1 cellular context compared by ENCODE assay signal in the genomic region with DNA sequence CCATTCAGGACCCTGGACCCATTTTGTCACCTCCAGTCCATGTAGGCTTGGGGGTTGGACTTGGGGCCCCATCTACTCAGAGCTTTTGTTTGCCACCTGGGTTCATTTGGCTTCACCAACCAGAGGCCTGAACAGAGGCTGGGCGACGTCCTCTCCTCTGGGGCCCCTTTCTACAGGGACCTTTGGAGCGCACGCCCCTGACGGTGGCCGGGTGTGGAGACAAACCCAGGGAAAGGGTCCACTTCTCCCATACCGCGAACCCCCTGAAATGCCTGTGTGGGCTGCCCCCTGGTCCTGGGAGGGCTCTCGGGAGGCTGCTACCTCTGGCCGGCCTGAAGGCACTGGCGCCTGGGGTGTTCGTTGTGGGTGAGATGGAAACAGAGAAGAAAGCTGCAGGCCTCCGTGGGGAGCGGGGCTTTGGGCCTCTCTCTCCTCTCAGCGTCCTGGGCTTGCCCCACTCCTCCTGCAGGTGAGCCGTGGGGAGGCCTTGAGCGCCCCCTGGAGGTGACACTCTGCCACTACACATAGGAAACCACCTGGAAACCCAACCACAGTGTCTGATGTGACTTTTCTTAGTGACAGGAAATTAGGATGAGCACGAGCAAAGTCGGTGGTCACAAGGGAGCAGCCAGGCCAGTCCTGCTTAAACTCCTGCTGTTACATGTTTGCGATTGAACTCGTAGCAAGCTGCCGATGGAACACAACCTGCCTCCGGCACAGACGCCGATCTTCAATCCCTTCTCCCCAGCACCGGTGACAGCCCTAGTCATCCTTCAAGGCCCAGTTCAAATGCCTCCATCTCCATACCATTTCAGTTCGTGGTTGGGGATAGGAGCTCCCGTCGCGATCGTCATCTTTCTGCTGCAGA.
TF ChIP-seq lines count a peak whose summit lies in the region.

No MANE protein-coding gene starts in this region.

TF ChIP-seq in HepG2, 621 proteins besides CTCF, POLR2A, EP300 and RAD21 (continued from another document and continues in another):
- TF ChIP-seq, protein P1, sequence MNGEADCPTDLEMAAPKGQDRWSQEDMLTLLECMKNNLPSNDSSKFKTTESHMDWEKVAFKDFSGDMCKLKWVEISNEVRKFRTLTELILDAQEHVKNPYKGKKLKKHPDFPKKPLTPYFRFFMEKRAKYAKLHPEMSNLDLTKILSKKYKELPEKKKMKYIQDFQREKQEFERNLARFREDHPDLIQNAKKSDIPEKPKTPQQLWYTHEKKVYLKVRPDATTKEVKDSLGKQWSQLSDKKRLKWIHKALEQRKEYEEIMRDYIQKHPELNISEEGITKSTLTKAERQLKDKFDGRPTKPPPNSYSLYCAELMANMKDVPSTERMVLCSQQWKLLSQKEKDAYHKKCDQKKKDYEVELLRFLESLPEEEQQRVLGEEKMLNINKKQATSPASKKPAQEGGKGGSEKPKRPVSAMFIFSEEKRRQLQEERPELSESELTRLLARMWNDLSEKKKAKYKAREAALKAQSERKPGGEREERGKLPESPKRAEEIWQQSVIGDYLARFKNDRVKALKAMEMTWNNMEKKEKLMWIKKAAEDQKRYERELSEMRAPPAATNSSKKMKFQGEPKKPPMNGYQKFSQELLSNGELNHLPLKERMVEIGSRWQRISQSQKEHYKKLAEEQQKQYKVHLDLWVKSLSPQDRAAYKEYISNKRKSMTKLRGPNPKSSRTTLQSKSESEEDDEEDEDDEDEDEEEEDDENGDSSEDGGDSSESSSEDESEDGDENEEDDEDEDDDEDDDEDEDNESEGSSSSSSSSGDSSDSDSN (CRISPR knock-in tag; IDR thresholded peaks at IDR 0.05): peak; percentile 29; the same call in 1 of the 2 replicates
- TF ChIP-seq SP4 (CRISPR knock-in tag; IDR thresholded peaks at IDR 0.05): 0 out of 2 replicates have a peak, but pooled peaks have one; percentile 17
- no peak for TF ChIP-seq ELF1 (CRISPR knock-in tag; IDR thresholded peaks at IDR 0.05)
- TF ChIP-seq KDM6A (CRISPR knock-in tag; IDR thresholded peaks at IDR 0.05; ENCODE audit: low read depth): no peak
- TF ChIP-seq, protein P2, sequence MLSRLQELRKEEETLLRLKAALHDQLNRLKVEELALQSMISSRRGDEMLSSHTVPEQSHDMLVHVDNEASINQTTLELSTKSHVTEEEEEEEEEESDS (CRISPR knock-in tag; IDR thresholded peaks at IDR 0.05; ENCODE audit: borderline replicate concordance): no peak; the same call in 1 of the 2 replicates
- no peak for TF ChIP-seq ZNF598 (CRISPR knock-in tag; IDR thresholded peaks at IDR 0.05; ENCODE audit: borderline replicate concordance)
- no peak for TF ChIP-seq POLR2AphosphoS2 (IDR thresholded peaks at IDR 0.05; ENCODE audit: low read depth, low read length)
- no peak for TF ChIP-seq ZNF383 (CRISPR knock-in tag; IDR thresholded peaks at IDR 0.05; ENCODE audit: borderline replicate concordance)
- TF ChIP-seq NFRKB (IDR thresholded peaks at IDR 0.05): no peak
- TF ChIP-seq ZNF30 (CRISPR knock-in tag; IDR thresholded peaks at IDR 0.05): no peak
- 0 out of 2 replicates have a peak, but pooled peaks have one; percentile 40 for TF ChIP-seq ZNF572 (CRISPR knock-in tag; IDR thresholded peaks at IDR 0.05)
- TF ChIP-seq CENPX (CRISPR knock-in tag; IDR thresholded peaks at IDR 0.05): no peak
- peak; percentile 20; the same call in 1 of the 2 replicates for TF ChIP-seq ZSCAN9 (CRISPR knock-in tag; IDR thresholded peaks at IDR 0.05; ENCODE audit: borderline replicate concordance)
- TF ChIP-seq TCF12 (IDR thresholded peaks at IDR 0.05): no peak
- TF ChIP-seq TCF12 (CRISPR knock-in tag; IDR thresholded peaks at IDR 0.05): 0 out of 2 replicates have a peak, but pooled peaks have one; percentile 48
- 0 out of 2 replicates have a peak, but pooled peaks have one; percentile 19 for TF ChIP-seq ZNF329 (CRISPR knock-in tag; IDR thresholded peaks at IDR 0.05; ENCODE audit: low read depth)
- TF ChIP-seq ATF7-NPFF (CRISPR knock-in tag; IDR thresholded peaks at IDR 0.05; ENCODE audit: low read depth): no peak
- TF ChIP-seq SOX13 (IDR thresholded peaks at IDR 0.05): no peak
- peak in 1 of 2 experiments; percentile 10; a peak in 1 of 4 replicates for TF ChIP-seq SOX13 (CRISPR knock-in tag; conservative IDR thresholded peaks at IDR 0.05 in 1 of 2, IDR thresholded peaks at IDR 0.05 in 1 of 2)
- no peak for TF ChIP-seq LCORL (IDR thresholded peaks at IDR 0.05)
- peak; percentile 24; the same call in 1 of the 2 replicates for TF ChIP-seq LCORL (CRISPR knock-in tag; IDR thresholded peaks at IDR 0.05)
- 0 out of 2 replicates have a peak, but pooled peaks have one; percentile 29 for TF ChIP-seq BHLHE40 (IDR thresholded peaks at IDR 0.05; ENCODE audit: low read length)
- peak; percentile 83 for TF ChIP-seq ZNF605 (CRISPR knock-in tag; IDR thresholded peaks at IDR 0.05)
- no peak; the same call in 1 of the 2 replicates for TF ChIP-seq FOXK1 (CRISPR knock-in tag; IDR thresholded peaks at IDR 0.05; ENCODE audit: borderline replicate concordance, low read depth)
- TF ChIP-seq ZNF292 (CRISPR knock-in tag; IDR thresholded peaks at IDR 0.05; ENCODE audit: borderline replicate concordance, low read depth): peak; percentile 29; the same call in 1 of the 2 replicates
- TF ChIP-seq, protein P3, sequence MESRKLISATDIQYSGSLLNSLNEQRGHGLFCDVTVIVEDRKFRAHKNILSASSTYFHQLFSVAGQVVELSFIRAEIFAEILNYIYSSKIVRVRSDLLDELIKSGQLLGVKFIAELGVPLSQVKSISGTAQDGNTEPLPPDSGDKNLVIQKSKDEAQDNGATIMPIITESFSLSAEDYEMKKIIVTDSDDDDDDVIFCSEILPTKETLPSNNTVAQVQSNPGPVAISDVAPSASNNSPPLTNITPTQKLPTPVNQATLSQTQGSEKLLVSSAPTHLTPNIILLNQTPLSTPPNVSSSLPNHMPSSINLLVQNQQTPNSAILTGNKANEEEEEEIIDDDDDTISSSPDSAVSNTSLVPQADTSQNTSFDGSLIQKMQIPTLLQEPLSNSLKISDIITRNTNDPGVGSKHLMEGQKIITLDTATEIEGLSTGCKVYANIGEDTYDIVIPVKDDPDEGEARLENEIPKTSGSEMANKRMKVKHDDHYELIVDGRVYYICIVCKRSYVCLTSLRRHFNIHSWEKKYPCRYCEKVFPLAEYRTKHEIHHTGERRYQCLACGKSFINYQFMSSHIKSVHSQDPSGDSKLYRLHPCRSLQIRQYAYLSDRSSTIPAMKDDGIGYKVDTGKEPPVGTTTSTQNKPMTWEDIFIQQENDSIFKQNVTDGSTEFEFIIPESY (CRISPR knock-in tag; IDR thresholded peaks at IDR 0.05): peak; percentile 52; the same call in 1 of the 2 replicates
- TF ChIP-seq GLI4 (CRISPR knock-in tag; IDR thresholded peaks at IDR 0.05; ENCODE audit: borderline replicate concordance): no peak
- TF ChIP-seq ZNF619 (CRISPR knock-in tag; IDR thresholded peaks at IDR 0.05): peak; percentile 53; the same call in 1 of the 2 replicates
- TF ChIP-seq FOSL2 (CRISPR knock-in tag; IDR thresholded peaks at IDR 0.05): 0 out of 2 replicates have a peak, but pooled peaks have one; percentile 11
- TF ChIP-seq ATRX (CRISPR knock-in tag; IDR thresholded peaks at IDR 0.05; ENCODE audit: borderline replicate concordance): no peak
- TF ChIP-seq RBM39 (IDR thresholded peaks at IDR 0.05; ENCODE audit: low read depth, low read length, poor library complexity, severe bottlenecking): peak; percentile 29
- no peak for TF ChIP-seq RAD51 (IDR thresholded peaks at IDR 0.05; ENCODE audit: borderline replicate concordance)
- TF ChIP-seq ZBTB7A (CRISPR knock-in tag; IDR thresholded peaks at IDR 0.05): 0 out of 2 replicates have a peak, but pooled peaks have one; percentile 52
- TF ChIP-seq, protein P4, sequence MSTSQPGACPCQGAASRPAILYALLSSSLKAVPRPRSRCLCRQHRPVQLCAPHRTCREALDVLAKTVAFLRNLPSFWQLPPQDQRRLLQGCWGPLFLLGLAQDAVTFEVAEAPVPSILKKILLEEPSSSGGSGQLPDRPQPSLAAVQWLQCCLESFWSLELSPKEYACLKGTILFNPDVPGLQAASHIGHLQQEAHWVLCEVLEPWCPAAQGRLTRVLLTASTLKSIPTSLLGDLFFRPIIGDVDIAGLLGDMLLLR (CRISPR knock-in tag; IDR thresholded peaks at IDR 0.05): peak; percentile 71; the same call in 1 of the 2 replicates
- TF ChIP-seq, protein P5, sequence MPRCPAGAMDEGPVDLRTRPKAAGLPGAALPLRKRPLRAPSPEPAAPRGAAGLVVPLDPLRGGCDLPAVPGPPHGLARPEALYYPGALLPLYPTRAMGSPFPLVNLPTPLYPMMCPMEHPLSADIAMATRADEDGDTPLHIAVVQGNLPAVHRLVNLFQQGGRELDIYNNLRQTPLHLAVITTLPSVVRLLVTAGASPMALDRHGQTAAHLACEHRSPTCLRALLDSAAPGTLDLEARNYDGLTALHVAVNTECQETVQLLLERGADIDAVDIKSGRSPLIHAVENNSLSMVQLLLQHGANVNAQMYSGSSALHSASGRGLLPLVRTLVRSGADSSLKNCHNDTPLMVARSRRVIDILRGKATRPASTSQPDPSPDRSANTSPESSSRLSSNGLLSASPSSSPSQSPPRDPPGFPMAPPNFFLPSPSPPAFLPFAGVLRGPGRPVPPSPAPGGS (CRISPR knock-in tag; IDR thresholded peaks at IDR 0.05): 0 out of 2 replicates have a peak, but pooled peaks have one; percentile 50
- 0 out of 2 replicates have a peak, but pooled peaks have one; percentile 44 for TF ChIP-seq ZNF569 (CRISPR knock-in tag; IDR thresholded peaks at IDR 0.05; ENCODE audit: borderline replicate concordance)
- TF ChIP-seq CCAR2 (optimal IDR thresholded peaks at IDR 0.05; ENCODE audit: low read depth, low read length): no peak
- TF ChIP-seq KDM3A (CRISPR knock-in tag; IDR thresholded peaks at IDR 0.05; ENCODE audit: low read depth): 0 out of 2 replicates have a peak, but pooled peaks have one; percentile 46
- TF ChIP-seq ZNF510 (CRISPR knock-in tag; IDR thresholded peaks at IDR 0.05; ENCODE audit: low read depth): no peak
- no peak; the same call in 1 of the 2 replicates for TF ChIP-seq GPN1 (CRISPR knock-in tag; IDR thresholded peaks at IDR 0.05; ENCODE audit: borderline replicate concordance)
- TF ChIP-seq SALL1 (CRISPR knock-in tag; IDR thresholded peaks at IDR 0.05): 0 out of 2 replicates have a peak, but pooled peaks have one; percentile 40
- 0 out of 2 replicates have a peak, but pooled peaks have one; percentile 31 for TF ChIP-seq TARDBP (CRISPR knock-in tag; IDR thresholded peaks at IDR 0.05)
- TF ChIP-seq ERF (CRISPR knock-in tag; IDR thresholded peaks at IDR 0.05): no peak
- TF ChIP-seq, protein P6, sequence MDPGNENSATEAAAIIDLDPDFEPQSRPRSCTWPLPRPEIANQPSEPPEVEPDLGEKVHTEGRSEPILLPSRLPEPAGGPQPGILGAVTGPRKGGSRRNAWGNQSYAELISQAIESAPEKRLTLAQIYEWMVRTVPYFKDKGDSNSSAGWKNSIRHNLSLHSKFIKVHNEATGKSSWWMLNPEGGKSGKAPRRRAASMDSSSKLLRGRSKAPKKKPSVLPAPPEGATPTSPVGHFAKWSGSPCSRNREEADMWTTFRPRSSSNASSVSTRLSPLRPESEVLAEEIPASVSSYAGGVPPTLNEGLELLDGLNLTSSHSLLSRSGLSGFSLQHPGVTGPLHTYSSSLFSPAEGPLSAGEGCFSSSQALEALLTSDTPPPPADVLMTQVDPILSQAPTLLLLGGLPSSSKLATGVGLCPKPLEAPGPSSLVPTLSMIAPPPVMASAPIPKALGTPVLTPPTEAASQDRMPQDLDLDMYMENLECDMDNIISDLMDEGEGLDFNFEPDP (CRISPR knock-in tag; conservative IDR thresholded peaks at IDR 0.05): 0 out of 2 replicates have a peak, but pooled peaks have one; percentile 12
- TF ChIP-seq ZNF7 (CRISPR knock-in tag; IDR thresholded peaks at IDR 0.05): no peak
- TF ChIP-seq MXI1 (IDR thresholded peaks at IDR 0.05; ENCODE audit: borderline replicate concordance, low read depth, low read length): no peak
- no peak for TF ChIP-seq ARNT (IDR thresholded peaks at IDR 0.05)
- TF ChIP-seq, protein P7, sequence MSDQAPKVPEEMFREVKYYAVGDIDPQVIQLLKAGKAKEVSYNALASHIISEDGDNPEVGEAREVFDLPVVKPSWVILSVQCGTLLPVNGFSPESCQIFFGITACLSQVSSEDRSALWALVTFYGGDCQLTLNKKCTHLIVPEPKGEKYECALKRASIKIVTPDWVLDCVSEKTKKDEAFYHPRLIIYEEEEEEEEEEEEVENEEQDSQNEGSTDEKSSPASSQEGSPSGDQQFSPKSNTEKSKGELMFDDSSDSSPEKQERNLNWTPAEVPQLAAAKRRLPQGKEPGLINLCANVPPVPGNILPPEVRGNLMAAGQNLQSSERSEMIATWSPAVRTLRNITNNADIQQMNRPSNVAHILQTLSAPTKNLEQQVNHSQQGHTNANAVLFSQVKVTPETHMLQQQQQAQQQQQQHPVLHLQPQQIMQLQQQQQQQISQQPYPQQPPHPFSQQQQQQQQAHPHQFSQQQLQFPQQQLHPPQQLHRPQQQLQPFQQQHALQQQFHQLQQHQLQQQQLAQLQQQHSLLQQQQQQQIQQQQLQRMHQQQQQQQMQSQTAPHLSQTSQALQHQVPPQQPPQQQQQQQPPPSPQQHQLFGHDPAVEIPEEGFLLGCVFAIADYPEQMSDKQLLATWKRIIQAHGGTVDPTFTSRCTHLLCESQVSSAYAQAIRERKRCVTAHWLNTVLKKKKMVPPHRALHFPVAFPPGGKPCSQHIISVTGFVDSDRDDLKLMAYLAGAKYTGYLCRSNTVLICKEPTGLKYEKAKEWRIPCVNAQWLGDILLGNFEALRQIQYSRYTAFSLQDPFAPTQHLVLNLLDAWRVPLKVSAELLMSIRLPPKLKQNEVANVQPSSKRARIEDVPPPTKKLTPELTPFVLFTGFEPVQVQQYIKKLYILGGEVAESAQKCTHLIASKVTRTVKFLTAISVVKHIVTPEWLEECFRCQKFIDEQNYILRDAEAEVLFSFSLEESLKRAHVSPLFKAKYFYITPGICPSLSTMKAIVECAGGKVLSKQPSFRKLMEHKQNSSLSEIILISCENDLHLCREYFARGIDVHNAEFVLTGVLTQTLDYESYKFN (CRISPR knock-in tag; conservative IDR thresholded peaks at IDR 0.05): peak; percentile 31
- no peak for TF ChIP-seq CHD2 (IDR thresholded peaks at IDR 0.05; ENCODE audit: low read depth, low read length)
- TF ChIP-seq GATAD2A (CRISPR knock-in tag; IDR thresholded peaks at IDR 0.05): peak; percentile 40; the same call in 1 of the 2 replicates
- TF ChIP-seq GABPB1 (CRISPR knock-in tag; IDR thresholded peaks at IDR 0.05): no peak; the same call in 1 of the 2 replicates
- TF ChIP-seq KAT8 (CRISPR knock-in tag; IDR thresholded peaks at IDR 0.05): peak; percentile 54; the same call in 1 of the 2 replicates
- TF ChIP-seq, protein P8, sequence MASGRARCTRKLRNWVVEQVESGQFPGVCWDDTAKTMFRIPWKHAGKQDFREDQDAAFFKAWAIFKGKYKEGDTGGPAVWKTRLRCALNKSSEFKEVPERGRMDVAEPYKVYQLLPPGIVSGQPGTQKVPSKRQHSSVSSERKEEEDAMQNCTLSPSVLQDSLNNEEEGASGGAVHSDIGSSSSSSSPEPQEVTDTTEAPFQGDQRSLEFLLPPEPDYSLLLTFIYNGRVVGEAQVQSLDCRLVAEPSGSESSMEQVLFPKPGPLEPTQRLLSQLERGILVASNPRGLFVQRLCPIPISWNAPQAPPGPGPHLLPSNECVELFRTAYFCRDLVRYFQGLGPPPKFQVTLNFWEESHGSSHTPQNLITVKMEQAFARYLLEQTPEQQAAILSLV (CRISPR knock-in tag; IDR thresholded peaks at IDR 0.05; ENCODE audit: borderline replicate concordance): 0 out of 2 replicates have a peak, but pooled peaks have one; percentile 16
